17 cellular contexts compared by ENCODE assay signal in genomic region chr17:45816966-45817365, GRCh38.
"Had no signal": no experiment of that assay in that cellular context is flagged by ENCODE, and none has a peak within 500 bp of the region (broad histone marks: within the 10 kb centered on the region; RNA-seq: fewer than 3 reads in every experiment).

No MANE protein-coding gene starts in this region.

- DNase-seq: natural killer cell; nucleus accumbens; posterior cingulate gyrus; psoas muscle; right lobe of liver; sigmoid colon; small intestine; stimulated activated CD4-positive, alpha-beta T cell treated with anti-CD3 and anti-CD28 coated beads, Interleukin-15, amount 100 ng/mL, for 24 hours; stimulated activated CD4-positive, alpha-beta T cell treated with anti-CD3 and anti-CD28 coated beads, Interleukin-2, amount 100 ng/mL, for 24 hours; stimulated activated CD4-positive, alpha-beta T cell treated with anti-CD3 and anti-CD28 coated beads, Interleukin-2, amount 100 ng/mL, for 48 hours; stimulated activated CD4-positive, alpha-beta T cell treated with anti-CD3 and anti-CD28 coated beads, Interleukin-4, amount 100 ng/mL, for 24 hours; stimulated activated naive B cell treated with anti-CD40 and anti-IgM and Interleukin-4, amounts not matched to agents 10 μg/mL and 1 μg/mL and 100 μg/mL, for 72 hours; stimulated activated naive CD4-positive, alpha-beta T cell treated with Interleukin-2 at 50 U/mL for 16 hours; stomach; thyroid gland; trophoblast cell; upper lobe of left lung had no signal
